Comparison of ENCODE assay signal across 8 cellular contexts in genomic region chr1:234724517-234725176, GRCh38.
DNase-seq lines count a peak whose midpoint lies in the region; ATAC-seq, FAIRE-seq and TF ChIP-seq lines count a peak whose summit lies in the region.

No MANE protein-coding gene starts in this region.

- H2BK12ac ChIP-seq in H9 (ENCODE audit: insufficient read length, low read depth, low read length): peak overlapping the region; percentile 79

- no peak overlapping the region; the same call in 1 of the 2 replicates for H3K4ac ChIP-seq in H9 (ENCODE audit: low read depth, low read length)

- H3K9me2 ChIP-seq in OCI-LY1 (ENCODE audit: low read depth, low read length): no peaks in the 10 kb centered on the region

- no peak for FAIRE-seq in astrocyte (lab: Jason Lieb, UNC)

- no peak overlapping the region for H3K23ac ChIP-seq in H9 (ENCODE audit: insufficient read length, low read depth, low read length)

- peak overlapping the region; percentile 86 for H3K9ac ChIP-seq in BLaER1
- H3K9ac ChIP-seq in H9 (ENCODE audit: extremely low read depth, insufficient read length, low read length): no peak overlapping the region
- H3K9ac ChIP-seq in OCI-LY1 (ENCODE audit: low read length): peak overlapping the region; percentile 48
- H3K9ac ChIP-seq in astrocyte (ENCODE audit: low read length): peak overlapping the region; percentile 91

- WGBS in H9 (ENCODE audit: extremely low coverage, insufficient read length, low lambda C conversion rate): no CpG with 5 or more reads among the region's 16 CpGs

- no peak for TF ChIP-seq CTCF in H9 (conservative IDR thresholded peaks at IDR 0.05)
- no peak for TF ChIP-seq CTCF in OCI-LY1 (IDR thresholded peaks at IDR 0.05; ENCODE audit: low read length)
- TF ChIP-seq CTCF in astrocyte (IDR thresholded peaks at IDR 0.05; ENCODE audit: insufficient read depth, low read depth, low read length): no peak

- H3K4me3 ChIP-seq in BLaER1 (peak overlapping the region; percentile 56), OCI-LY1 (ENCODE audit: low read depth, low read length, poor library complexity, severe bottlenecking) (peak overlapping the region; percentile 41), astrocyte (ENCODE audit: insufficient read depth, low read depth, low read length) (peak overlapping the region; percentile 6)

- H3K27ac ChIP-seq in BLaER1 (peak overlapping the region; percentile 96), H9 (ENCODE audit: insufficient read length, low read depth, low read length) (peak overlapping the region; percentile 4), OCI-LY1 (ENCODE audit: low read depth, low read length, poor library complexity, severe bottlenecking) (peak overlapping the region; percentile 96), astrocyte (ENCODE audit: low read depth, low read length) (peak overlapping the region; percentile 99)

- no peaks in the 10 kb centered on the region for H3K27me3 ChIP-seq in BLaER1
- H3K27me3 ChIP-seq in H9 (ENCODE audit: insufficient read depth, low read length): no peaks in the 10 kb centered on the region
- H3K27me3 ChIP-seq in OCI-LY1 (ENCODE audit: insufficient read depth, low read length): no peaks in the 10 kb centered on the region
- no peaks in the 10 kb centered on the region for H3K27me3 ChIP-seq in astrocyte (ENCODE audit: insufficient read depth, low read length)

- no peak overlapping the region for H2BK120ac ChIP-seq in H9 (ENCODE audit: low read depth, low read length, poor library complexity, severe bottlenecking)

- no peak overlapping the region for H4K8ac ChIP-seq in H9 (replicated peaks; ENCODE audit: insufficient read length, low read depth, low read length)

- no peaks in the 10 kb centered on the region for H4K20me1 ChIP-seq in BLaER1
- H4K20me1 ChIP-seq in H9 (ENCODE audit: control insufficient read depth, insufficient read depth, insufficient read length): no peaks in the 10 kb centered on the region
- H4K20me1 ChIP-seq in OCI-LY1 (ENCODE audit: insufficient read depth, low read length): no peaks in the 10 kb centered on the region
- no peaks in the 10 kb centered on the region for H4K20me1 ChIP-seq in astrocyte (ENCODE audit: insufficient read depth, low read length)

- H3K4me2 ChIP-seq in BLaER1 (peak overlapping the region; percentile 91), H9 (ENCODE audit: insufficient read depth, insufficient read length, low read length) (peak overlapping the region; percentile 5), OCI-LY1 (ENCODE audit: low read length) (peak overlapping the region; percentile 75), astrocyte (ENCODE audit: low read length) (peak overlapping the region; percentile 74)

- H3K79me1 ChIP-seq in H9 (ENCODE audit: insufficient read depth, low read depth, low read length, poor library complexity, severe bottlenecking): no peaks in the 10 kb centered on the region

- H3K27me3 Mint-ChIP-seq in H9 (ENCODE audit: low read depth) (peaks cover 6% of the 10 kb centered on the region), astrocyte (ENCODE audit: low read depth, unreplicated experiment) (no peaks in the 10 kb centered on the region), immature natural killer cell (ENCODE audit: low read depth in 3 of 3) (peaks cover 7 to 12% (median 10%) of the 10 kb centered on the region in 3 donors)

- H3K4me3 Mint-ChIP-seq in H9: peak overlapping the region; percentile 12 to 57; a peak in 1 of 5 replicates
- H3K4me3 Mint-ChIP-seq in astrocyte (ENCODE audit: unreplicated experiment): no peak overlapping the region
- peak overlapping the region; percentile 75 to 87 (median 81) for H3K4me3 Mint-ChIP-seq in immature natural killer cell

- no peaks in the 10 kb centered on the region for H3F3A ChIP-seq in OCI-LY1 (ENCODE audit: insufficient read depth, low read length)

- peak overlapping the region; percentile 4 for H4K91ac ChIP-seq in H9 (ENCODE audit: insufficient read length, low read depth, low read length)

- H4K5ac ChIP-seq in H9 (ENCODE audit: insufficient read length, low read depth, low read length): no peak overlapping the region

- H2BK5ac ChIP-seq in H9 (ENCODE audit: insufficient read length, low read length): no peak overlapping the region

- ATAC-seq in GM19395 (IDR thresholded peaks at IDR 0.05; ENCODE audit: unreplicated experiment): no peak

- DNase-seq in H9 (peak; percentile 49), astrocyte (ENCODE audit: low read depth) (no peak), immature natural killer cell (peak in 1 of 3 donors; percentile 9), SIG-M5 treated with dmso at 0.1 percent for 504 hours (lab: John Stamatoyannopoulos, UW; ENCODE audit: unreplicated experiment) (no peak)
- DNase-seq in stimulated activated naive CD4-positive, alpha-beta T cell treated with Interleukin-2 at 50 U/mL for 16 hours (lab: John Stamatoyannopoulos, UW): peak; percentile 10

- no peak overlapping the region for H3T11ph ChIP-seq in H9 (ENCODE audit: low read length)

- H3K9me3 Mint-ChIP-seq in H9 (no peaks in the 10 kb centered on the region), astrocyte (ENCODE audit: unreplicated experiment) (no peaks in the 10 kb centered on the region), immature natural killer cell (no peaks in the 10 kb centered on the region)

- no peaks in the 10 kb centered on the region; a peak in 1 of 7 replicates for H3K36me3 Mint-ChIP-seq in H9 (ENCODE audit: insufficient read depth in 1 of 3, low read depth in 3 of 3)
- H3K36me3 Mint-ChIP-seq in astrocyte (ENCODE audit: low read depth, unreplicated experiment): no peaks in the 10 kb centered on the region
- no peaks in the 10 kb centered on the region for H3K36me3 Mint-ChIP-seq in immature natural killer cell

- no peak overlapping the region for H2BK20ac ChIP-seq in H9 (ENCODE audit: low read depth, low read length, poor library complexity, severe bottlenecking)

- H3K14ac ChIP-seq in H9 (ENCODE audit: insufficient read depth, low read length): peak overlapping the region; percentile 55

- H3K56ac ChIP-seq in H9 (ENCODE audit: insufficient read length, low read depth, low read length): no peak overlapping the region

- H3K4me1 ChIP-seq in BLaER1 (peaks cover 92% of the 10 kb centered on the region), H9 (ENCODE audit: insufficient read depth, low read length) (peaks cover 12% of the 10 kb centered on the region; the same call in 1 of the 2 replicates), OCI-LY1 (ENCODE audit: insufficient read depth, low read length, severe bottlenecking) (peaks cover 67% of the 10 kb centered on the region), astrocyte (ENCODE audit: insufficient read depth, low read length) (peaks cover 76% of the 10 kb centered on the region)

- H3K36me3 ChIP-seq in BLaER1: no peaks in the 10 kb centered on the region
- no peaks in the 10 kb centered on the region for H3K36me3 ChIP-seq in OCI-LY1 (ENCODE audit: insufficient read depth, low read length)
- H3K36me3 ChIP-seq in astrocyte (ENCODE audit: insufficient read depth, low read length): no peaks in the 10 kb centered on the region

- H3K4me1 Mint-ChIP-seq in H9: peaks cover 52 to 60% of the 10 kb centered on the region in 2 experiments
- peaks cover 74% of the 10 kb centered on the region for H3K4me1 Mint-ChIP-seq in astrocyte (ENCODE audit: low read depth, unreplicated experiment)
- peaks cover 41% of the 10 kb centered on the region in 2 donors for H3K4me1 Mint-ChIP-seq in immature natural killer cell

- no peak overlapping the region for H2BK15ac ChIP-seq in H9 (ENCODE audit: low read depth, low read length)

- H3K9me3 ChIP-seq in BLaER1 (no peaks in the 10 kb centered on the region), H9 (ENCODE audit: control insufficient read depth, low read depth, low read length) (no peaks in the 10 kb centered on the region), OCI-LY1 (ENCODE audit: low read length) (no peaks in the 10 kb centered on the region), astrocyte (ENCODE audit: insufficient read depth, low read depth, low read length) (no peaks in the 10 kb centered on the region)

- H3K27ac Mint-ChIP-seq in H9: peak overlapping the region; percentile 94 to 96 (median 96); a peak in 5 of 7 replicates
- peak overlapping the region; percentile 98 for H3K27ac Mint-ChIP-seq in astrocyte (ENCODE audit: unreplicated experiment)
- peak overlapping the region; percentile 92 to 97 (median 94) for H3K27ac Mint-ChIP-seq in immature natural killer cell

- no peak overlapping the region for H2AK5ac ChIP-seq in H9 (ENCODE audit: insufficient read length, low read length)

- H3K79me2 ChIP-seq in H9 (ENCODE audit: insufficient read depth, low read length): no peaks in the 10 kb centered on the region
- H3K79me2 ChIP-seq in OCI-LY1 (ENCODE audit: insufficient read depth, low read length): no peaks in the 10 kb centered on the region
- no peaks in the 10 kb centered on the region for H3K79me2 ChIP-seq in astrocyte (ENCODE audit: insufficient read depth, low read length)

- H2AFZ ChIP-seq in H9 (ENCODE audit: low read length): no peak overlapping the region
- no peak overlapping the region for H2AFZ ChIP-seq in OCI-LY1 (ENCODE audit: low read length)
- H2AFZ ChIP-seq in astrocyte (ENCODE audit: low read depth, low read length): no peak overlapping the region

- H3K23me2 ChIP-seq in H9 (ENCODE audit: insufficient read length, low read depth, low read length, poor library complexity, severe bottlenecking): no peaks in the 10 kb centered on the region

- H3K18ac ChIP-seq in H9 (ENCODE audit: insufficient read length, low read depth, low read length): peak overlapping the region; percentile 89

Comparison
In these comparisons a context has a peak if more than half of its experiments do, and no peak if none do; other contexts are left out.
1. H3K27ac ChIP-seq: peak in every context shown above with its lines; median percentile 99 in astrocyte; 96 in BLaER1; 96 in OCI-LY1; 4 in H9.
2. H3K4me2 ChIP-seq: peak in every context shown above with its lines; median percentile 91 in BLaER1; 75 in OCI-LY1; 74 in astrocyte; 5 in H9.
3. H3K4me3 ChIP-seq: peak in every context shown above with its lines; median percentile 56 in BLaER1; 41 in OCI-LY1; 6 in astrocyte.
4. DNase-seq: peak in H9 (single experiment) and stimulated activated naive CD4-positive, alpha-beta T cell treated with Interleukin-2 at 50 U/mL for 16 hours (single experiment); none in astrocyte (single experiment) and SIG-M5 treated with dmso at 0.1 percent for 504 hours (single experiment).
5. Peak in every context shown above with its lines, with median percentiles within 50 percentile points of each other: H3K27ac Mint-ChIP-seq.